Comparison of ENCODE assay signal across 17 cellular contexts in genomic region chr3:35486295-35486694, GRCh38.
"Had no signal": no experiment of that assay in that cellular context is flagged by ENCODE, and none has a peak within 500 bp of the region (broad histone marks: within the 10 kb centered on the region; RNA-seq: fewer than 3 reads in every experiment).

No MANE protein-coding gene starts in this region.

- ATAC-seq: heart right ventricle, lower lobe of right lung, natural killer cell, upper lobe of right lung had no signal

- H3K9me3 ChIP-seq: adrenal gland, colonic mucosa, lower lobe of right lung, sigmoid colon, upper lobe of right lung had no signal

- H3K36me3 Mint-ChIP-seq: activated naive CD4-positive, alpha-beta T cell treated with anti-CD3 and anti-CD28 coated beads, Interleukin-2, amount 10 ng/mL, durations not matched to agents 7 days and 5 days had no signal

- H3K9me3 Mint-ChIP-seq: activated T-helper 2 cell treated with anti-CD3 and anti-CD28 coated beads, Interferon-gamma antibody, Interleukin-2, Interleukin-4, amounts not matched to agents 10 μg/mL and 5 μg/mL and 100 μg/mL, durations not matched to agents 14 hours and 24 hours and 36 hours had no signal

- H3K4me1 ChIP-seq: adrenal gland, colonic mucosa, lower lobe of right lung, sigmoid colon, upper lobe of right lung had no signal

- DNase-seq: activated CD4-positive, alpha-beta T cell treated with anti-CD3 and anti-CD28 coated beads for 48 hours; activated naive CD4-positive, alpha-beta T cell treated with anti-CD3 and anti-CD28 coated beads, Interleukin-2, amount 10 ng/mL, durations not matched to agents 7 days and 5 days; adrenal gland; caudate nucleus; colonic mucosa; heart right ventricle; kidney; lower lobe of right lung; natural killer cell; sigmoid colon; stimulated activated CD4-positive, alpha-beta T cell treated with anti-CD3 and anti-CD28 coated beads, Interleukin-2, amount 100 ng/mL, for 24 hours; stimulated activated naive CD4-positive, alpha-beta T cell treated with Interleukin-2 at 50 U/mL for 16 hours; T1000; upper lobe of right lung had no signal

- H3K27ac Mint-ChIP-seq: activated naive CD4-positive, alpha-beta T cell treated with anti-CD3 and anti-CD28 coated beads, Interleukin-2, amount 10 ng/mL, durations not matched to agents 7 days and 5 days; activated T-helper 2 cell treated with anti-CD3 and anti-CD28 coated beads, Interferon-gamma antibody, Interleukin-2, Interleukin-4, amounts not matched to agents 10 μg/mL and 5 μg/mL and 100 μg/mL, durations not matched to agents 14 hours and 24 hours and 36 hours; natural killer cell had no signal

- H3K36me3 ChIP-seq: adrenal gland, colonic mucosa, heart right ventricle, lower lobe of right lung, sigmoid colon, upper lobe of right lung had no signal

- H3K27me3 Mint-ChIP-seq: activated naive CD4-positive, alpha-beta T cell treated with anti-CD3 and anti-CD28 coated beads, Interleukin-2, amount 10 ng/mL, durations not matched to agents 7 days and 5 days had no signal

- H3K27ac ChIP-seq: adrenal gland, colonic mucosa, heart right ventricle, lower lobe of right lung, sigmoid colon, upper lobe of right lung had no signal

- H3K27me3 ChIP-seq: adrenal gland, colonic mucosa, heart right ventricle, sigmoid colon, upper lobe of right lung had no signal

- FAIRE-seq: endothelial cell of umbilical vein, frontal cortex, kidney had no signal

- H3K4me3 ChIP-seq: adrenal gland, colonic mucosa, heart right ventricle, lower lobe of right lung, sigmoid colon, upper lobe of right lung had no signal

- H3K4me3 Mint-ChIP-seq: activated naive CD4-positive, alpha-beta T cell treated with anti-CD3 and anti-CD28 coated beads, Interleukin-2, amount 10 ng/mL, durations not matched to agents 7 days and 5 days; natural killer cell had no signal

- H3K4me1 Mint-ChIP-seq: activated naive CD4-positive, alpha-beta T cell treated with anti-CD3 and anti-CD28 coated beads, Interleukin-2, amount 10 ng/mL, durations not matched to agents 7 days and 5 days; natural killer cell had no signal
